1 cellular context compared by ENCODE assay signal in genomic region chr1:212558665-212559480, GRCh38.
TF ChIP-seq lines count a peak whose summit lies in the region.

No MANE protein-coding gene starts in this region.

TF ChIP-seq in K562, 482 proteins besides CTCF, POLR2A, EP300 and RAD21 (continued from another document and continues in another):
- TF ChIP-seq TFAP4 (CRISPR knock-in tag; IDR thresholded peaks at IDR 0.05; ENCODE audit: borderline replicate concordance), result peak; percentile 97
- TF ChIP-seq RBM34 (IDR thresholded peaks at IDR 0.05; ENCODE audit: borderline replicate concordance, insufficient read depth, low read length), result no peak
- TF ChIP-seq PHF8 (IDR thresholded peaks at IDR 0.05; ENCODE audit: borderline replicate concordance, low read length), result peak; percentile 76; the same call in 1 of the 2 replicates
- 0 out of 2 replicates have a peak, but pooled peaks have one; percentile 6 for TF ChIP-seq ELK3 (CRISPR knock-in tag; IDR thresholded peaks at IDR 0.05)
- peak; percentile 54; the same call in 1 of the 2 replicates for TF ChIP-seq NKRF (IDR thresholded peaks at IDR 0.05; ENCODE audit: borderline replicate concordance)
- 0 out of 2 replicates have a peak, but pooled peaks have one; percentile 58 for TF ChIP-seq ZNF12 (CRISPR knock-in tag; IDR thresholded peaks at IDR 0.05)
- peak; percentile 40; the same call in 1 of the 2 replicates for TF ChIP-seq CREB3L1 (IDR thresholded peaks at IDR 0.05; ENCODE audit: borderline replicate concordance, low read depth)
- TF ChIP-seq POLR2G (IDR thresholded peaks at IDR 0.05; ENCODE audit: low read depth, low read length), result peak; percentile 92
- no peak for TF ChIP-seq ZNF347 (CRISPR knock-in tag; IDR thresholded peaks at IDR 0.05; ENCODE audit: low read depth)
- no peak for TF ChIP-seq SFPQ (IDR thresholded peaks at IDR 0.05; ENCODE audit: low read depth, low read length)
- peak; percentile 14; the same call in 1 of the 2 replicates for TF ChIP-seq USF2 (CRISPR knock-in tag; IDR thresholded peaks at IDR 0.05)
- peak; percentile 100 for TF ChIP-seq BCOR (IDR thresholded peaks at IDR 0.05)
- no peak for TF ChIP-seq HSF4 (CRISPR knock-in tag; IDR thresholded peaks at IDR 0.05; ENCODE audit: borderline replicate concordance)
- peak; percentile 89 for TF ChIP-seq PHF20 (IDR thresholded peaks at IDR 0.05; ENCODE audit: partially characterized antibody)
- TF ChIP-seq KAT2B (IDR thresholded peaks at IDR 0.05; ENCODE audit: low read depth, low read length), result no peak
- TF ChIP-seq DPF2 (IDR thresholded peaks at IDR 0.05), result peak; percentile 81
- TF ChIP-seq ESRRB (CRISPR knock-in tag; IDR thresholded peaks at IDR 0.05; ENCODE audit: borderline replicate concordance), result no peak
- no peak for TF ChIP-seq DIDO1 (tag; IDR thresholded peaks at IDR 0.05; ENCODE audit: low read depth)
- TF ChIP-seq SRSF7 (optimal IDR thresholded peaks at IDR 0.05; ENCODE audit: low read depth, low read length), result no peak
- peak; percentile 66 for TF ChIP-seq TAF1 (IDR thresholded peaks at IDR 0.05; ENCODE audit: control insufficient read depth, extremely low read depth, insufficient read depth, low read length, severe bottlenecking)
- TF ChIP-seq KLF16 (IDR thresholded peaks at IDR 0.05), result peak; percentile 9; the same call in 1 of the 2 replicates
- no peak for TF ChIP-seq PBX2 (CRISPR knock-in tag; IDR thresholded peaks at IDR 0.05; ENCODE audit: low read depth)
- no peak for TF ChIP-seq PBX2 (tag; conservative IDR thresholded peaks at IDR 0.05; ENCODE audit: low read depth)
- TF ChIP-seq JUNB (CRISPR knock-in tag; conservative IDR thresholded peaks at IDR 0.05), result peak; percentile 100
- peak; percentile 88 for TF ChIP-seq NCOR1 (IDR thresholded peaks at IDR 0.05)
- no peak for TF ChIP-seq SAFB (IDR thresholded peaks at IDR 0.05; ENCODE audit: borderline replicate concordance, low read depth, low read length)
- no peak for TF ChIP-seq ZKSCAN1 (IDR thresholded peaks at IDR 0.05; ENCODE audit: low read depth, low read length)
- peak; percentile 96 for TF ChIP-seq EGR1 (conservative IDR thresholded peaks at IDR 0.05)
- TF ChIP-seq CEBPZ (IDR thresholded peaks at IDR 0.05; ENCODE audit: borderline replicate concordance, low read depth, low read length), result no peak
- TF ChIP-seq HNRNPLL (IDR thresholded peaks at IDR 0.05; ENCODE audit: low read depth, low read length, poor library complexity, severe bottlenecking), result no peak
- peak; percentile 98 for TF ChIP-seq ZKSCAN8 (CRISPR knock-in tag; IDR thresholded peaks at IDR 0.05)
- peak; percentile 100 for TF ChIP-seq ATF3 (IDR thresholded peaks at IDR 0.05)
- TF ChIP-seq ATF3 (CRISPR knock-in tag; conservative IDR thresholded peaks at IDR 0.05), result peak; percentile 99
- peak in 1 of 2 experiments; percentile 25; a peak in 1 of 4 replicates for TF ChIP-seq SIN3A (IDR thresholded peaks at IDR 0.05; ENCODE audit: borderline replicate concordance in 2 of 2, control insufficient read depth in 1 of 2, low read depth in 2 of 2, low read length in 2 of 2)
- peak; percentile 83 for TF ChIP-seq E2F1 (CRISPR knock-in tag; IDR thresholded peaks at IDR 0.05)
- TF ChIP-seq ZNF232 (CRISPR knock-in tag; IDR thresholded peaks at IDR 0.05), result no peak
- no peak for TF ChIP-seq CGGBP1 (CRISPR knock-in tag; IDR thresholded peaks at IDR 0.05)
- peak; percentile 100 for TF ChIP-seq CCNT2 (IDR thresholded peaks at IDR 0.05; ENCODE audit: borderline replicate concordance, extremely low read depth, insufficient read length, low read depth, low read length)
- TF ChIP-seq STAT5A (IDR thresholded peaks at IDR 0.05; ENCODE audit: borderline replicate concordance, low read length), result 0 out of 2 replicates have a peak, but pooled peaks have one; percentile 5
- peak; percentile 81 for TF ChIP-seq USF1 (CRISPR knock-in tag; IDR thresholded peaks at IDR 0.05)
